ENCODE assay signal across 2 cellular contexts in the genomic region with DNA sequence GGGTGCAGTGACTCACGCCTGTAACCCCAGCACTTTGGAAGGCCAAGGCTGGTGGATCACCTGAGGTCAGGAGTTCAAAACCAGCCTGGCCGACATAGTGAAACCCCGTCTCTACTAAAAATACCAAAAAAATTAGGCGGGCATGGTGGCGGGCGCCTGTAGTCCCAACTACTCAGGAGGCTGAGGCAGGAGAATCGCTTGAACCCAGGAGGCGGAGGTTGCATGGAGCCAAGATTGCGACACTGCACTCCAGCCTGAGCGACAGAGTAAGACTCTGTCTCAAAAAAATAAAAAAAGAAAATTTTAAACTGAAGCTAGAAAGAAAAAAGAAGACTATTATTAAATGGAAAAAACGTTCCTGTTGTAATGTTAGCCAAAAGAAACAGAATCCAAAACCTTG. TPM values are rescaled to one million over a fixed set of nuclear protein-coding genes. Genes with fewer than 3 reads are reported as not detected.
"Had no signal": no experiment of that assay in that cellular context is flagged by ENCODE, and none has a peak within 500 bp of the region (broad histone marks: within the 10 kb centered on the region; RNA-seq: fewer than 3 reads in every experiment).

No MANE protein-coding gene starts in this region.

RNA-seq across cellular contexts. Expression of a gene that starts 20.7 kb away (rescaled TPM):
- total RNA-seq: HepG2 had no signal
- polyA plus RNA-seq: HepG2, IgD-negative memory B cell had no signal
